8 cellular contexts compared by ENCODE assay signal in the genomic region with DNA sequence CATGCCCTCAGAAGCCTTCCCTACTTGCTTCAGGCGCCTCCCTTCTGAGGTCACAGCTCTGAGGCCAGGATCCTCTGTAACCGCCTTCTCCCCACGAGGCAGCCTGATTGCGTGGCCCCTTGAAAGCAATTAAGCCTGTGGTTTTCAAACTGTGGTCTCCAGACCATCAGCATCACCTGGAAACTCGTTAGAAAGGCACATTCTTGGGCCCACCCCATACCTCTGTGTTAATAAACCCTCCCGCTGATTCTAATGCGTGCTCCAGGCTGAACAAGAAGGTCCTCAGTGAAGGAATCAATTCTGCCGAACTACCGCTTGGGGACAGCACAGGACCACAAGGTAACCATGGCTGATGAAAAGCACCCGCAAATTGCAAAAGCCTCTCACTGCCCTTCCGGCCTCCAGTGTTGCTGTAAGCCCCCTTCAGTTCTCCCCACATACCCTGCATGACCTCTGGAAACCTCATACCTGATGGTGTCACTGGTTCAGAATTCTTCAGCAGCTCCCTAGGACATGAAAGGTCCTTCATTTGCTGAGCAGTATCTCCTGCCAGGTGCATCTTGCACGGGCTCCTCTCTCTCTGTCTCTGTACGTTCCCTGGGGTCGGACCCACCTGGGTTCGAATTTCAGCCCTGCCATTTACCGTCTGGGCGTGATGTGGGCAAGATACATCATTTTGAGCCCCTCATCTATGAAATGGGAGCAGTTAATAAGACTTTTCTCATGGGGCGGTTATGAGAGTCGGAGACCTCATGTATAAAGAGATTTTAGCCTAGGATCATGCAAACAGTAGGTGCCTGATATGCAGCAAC. TPM values are rescaled to one million over a fixed set of nuclear protein-coding genes. Genes with fewer than 3 reads are reported as not detected.
DNase-seq lines count a peak whose midpoint lies in the region; FAIRE-seq and TF ChIP-seq lines count a peak whose summit lies in the region.

No MANE protein-coding gene starts in this region.

- H3K36me3 ChIP-seq in fibroblast of lung (ENCODE audit: control insufficient read depth, insufficient read depth, low read length) (no peaks in the 10 kb centered on the region), stomach (no peaks in the 10 kb centered on the region)

- WGBS in stomach, 5 donors = 26 to 45% (median 28%) methylated on average over 15 to 19 of the region's 19 CpGs

- no peak overlapping the region for H2AFZ ChIP-seq in fibroblast of lung (ENCODE audit: low read length)

- H3K4me1 Mint-ChIP-seq in nephron = peaks cover 2% of the 10 kb centered on the region

- no peak for TF ChIP-seq POLR2A in stomach (IDR thresholded peaks at IDR 0.05)

- TF ChIP-seq CTCF in fibroblast of lung (conservative IDR thresholded peaks at IDR 0.05 in 1 of 2, IDR thresholded peaks at IDR 0.05 in 1 of 2; ENCODE audit: low read depth in 1 of 2, low read length in 2 of 2) (peak; percentile 99 to 100), nephron (IDR thresholded peaks at IDR 0.05; ENCODE audit: unreplicated experiment in 3 of 3) (peak; percentile 92 to 95 (median 93)), stomach (IDR thresholded peaks at IDR 0.05) (peak in 5 of 7 experiments; percentile 87 to 98 (median 92))

- FAIRE-seq in A204.1 (lab: Jason Lieb, UNC) = peak; percentile 56
- FAIRE-seq in GM18507 (lab: Jason Lieb, UNC) = peak; percentile 85

- DNase-seq in GM18507 (ENCODE audit: extremely low spot score, insufficient read length, low read depth) (peak; percentile 55), KG1 (lab: John Stamatoyannopoulos, UW) (peak; percentile 47), fibroblast of lung (ENCODE audit: low read depth in 2 of 2) (peak; percentile 75 to 93), stomach (peak; percentile 69)
- DNase-seq in activated T-cell treated with anti-CD3 and anti-CD28 coated beads, Interleukin-2, amount 50 U/mL, for 1 hour = peak; percentile 55

- no peak for TF ChIP-seq EP300 in stomach (IDR thresholded peaks at IDR 0.05)

- H3K27me3 Mint-ChIP-seq in nephron (ENCODE audit: low read depth) = peaks cover 33% of the 10 kb centered on the region

- H3K79me2 ChIP-seq in fibroblast of lung (ENCODE audit: control insufficient read depth, insufficient read depth, low read length) = no peaks in the 10 kb centered on the region

- no peaks in the 10 kb centered on the region for H3K9me3 Mint-ChIP-seq in nephron

- H3K27me3 ChIP-seq in fibroblast of lung (ENCODE audit: control insufficient read depth, insufficient read depth, low read length) (no peaks in the 10 kb centered on the region), stomach (peaks cover 0 to 16% (median 0%) of the 10 kb centered on the region in 3 donors)

- no peak overlapping the region for H3K9ac ChIP-seq in fibroblast of lung (ENCODE audit: insufficient read depth, low read length)

- H3K4me3 ChIP-seq in fibroblast of lung (replicated peaks in 1 of 4; ENCODE audit: control extremely low read depth in 1 of 4, insufficient read depth in 1 of 4, low read depth in 3 of 4, low read length in 4 of 4) (no peak overlapping the region), stomach (no peak overlapping the region)

- H3K27ac ChIP-seq in fibroblast of lung (ENCODE audit: insufficient read depth, low read length) (no peak overlapping the region), stomach (no peak overlapping the region)

- no peaks in the 10 kb centered on the region for H3K36me3 Mint-ChIP-seq in nephron (ENCODE audit: low read depth)

- no peaks in the 10 kb centered on the region for H3K9me3 ChIP-seq in fibroblast of lung (ENCODE audit: control insufficient read depth, insufficient read depth, low read depth, low read length)
- no peaks in the 10 kb centered on the region for H3K9me3 ChIP-seq in stomach

- no peak overlapping the region for H3K4me2 ChIP-seq in fibroblast of lung (ENCODE audit: extremely low read depth, insufficient read depth, low read length)

- no peak overlapping the region for H3K4me3 Mint-ChIP-seq in nephron

- H4K20me1 ChIP-seq in fibroblast of lung (ENCODE audit: control insufficient read depth, extremely low read depth, insufficient read depth, low read length) = no peaks in the 10 kb centered on the region

- intact Hi-C loops in stomach (cut with DNase I; ENCODE audit: low total_unique reads) = no loop called here

- H3K4me1 ChIP-seq in fibroblast of lung (ENCODE audit: control insufficient read depth, extremely low read depth, insufficient read depth, low read length) = peaks cover 8% of the 10 kb centered on the region
- peaks cover 5 to 23% (median 16%) of the 10 kb centered on the region in 4 donors for H3K4me1 ChIP-seq in stomach

- H3K27ac Mint-ChIP-seq in nephron = no peak overlapping the region

TF ChIP-seq in PFSK-1, 5 proteins besides CTCF, POLR2A, EP300 and RAD21:
- peak; percentile 51; the same call in 1 of the 2 replicates for TF ChIP-seq SIN3A (IDR thresholded peaks at IDR 0.05; ENCODE audit: borderline replicate concordance, insufficient read depth, low read length)
- TF ChIP-seq FOXP2 (optimal IDR thresholded peaks at IDR 0.05; ENCODE audit: borderline replicate concordance, extremely low read depth, extremely low read length, insufficient read depth) = peak; percentile 6
- TF ChIP-seq, protein P1, sequence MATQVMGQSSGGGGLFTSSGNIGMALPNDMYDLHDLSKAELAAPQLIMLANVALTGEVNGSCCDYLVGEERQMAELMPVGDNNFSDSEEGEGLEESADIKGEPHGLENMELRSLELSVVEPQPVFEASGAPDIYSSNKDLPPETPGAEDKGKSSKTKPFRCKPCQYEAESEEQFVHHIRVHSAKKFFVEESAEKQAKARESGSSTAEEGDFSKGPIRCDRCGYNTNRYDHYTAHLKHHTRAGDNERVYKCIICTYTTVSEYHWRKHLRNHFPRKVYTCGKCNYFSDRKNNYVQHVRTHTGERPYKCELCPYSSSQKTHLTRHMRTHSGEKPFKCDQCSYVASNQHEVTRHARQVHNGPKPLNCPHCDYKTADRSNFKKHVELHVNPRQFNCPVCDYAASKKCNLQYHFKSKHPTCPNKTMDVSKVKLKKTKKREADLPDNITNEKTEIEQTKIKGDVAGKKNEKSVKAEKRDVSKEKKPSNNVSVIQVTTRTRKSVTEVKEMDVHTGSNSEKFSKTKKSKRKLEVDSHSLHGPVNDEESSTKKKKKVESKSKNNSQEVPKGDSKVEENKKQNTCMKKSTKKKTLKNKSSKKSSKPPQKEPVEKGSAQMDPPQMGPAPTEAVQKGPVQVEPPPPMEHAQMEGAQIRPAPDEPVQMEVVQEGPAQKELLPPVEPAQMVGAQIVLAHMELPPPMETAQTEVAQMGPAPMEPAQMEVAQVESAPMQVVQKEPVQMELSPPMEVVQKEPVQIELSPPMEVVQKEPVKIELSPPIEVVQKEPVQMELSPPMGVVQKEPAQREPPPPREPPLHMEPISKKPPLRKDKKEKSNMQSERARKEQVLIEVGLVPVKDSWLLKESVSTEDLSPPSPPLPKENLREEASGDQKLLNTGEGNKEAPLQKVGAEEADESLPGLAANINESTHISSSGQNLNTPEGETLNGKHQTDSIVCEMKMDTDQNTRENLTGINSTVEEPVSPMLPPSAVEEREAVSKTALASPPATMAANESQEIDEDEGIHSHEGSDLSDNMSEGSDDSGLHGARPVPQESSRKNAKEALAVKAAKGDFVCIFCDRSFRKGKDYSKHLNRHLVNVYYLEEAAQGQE (IDR thresholded peaks at IDR 0.05; ENCODE audit: insufficient read depth in 1 of 2, low read depth in 2 of 2, low read length in 2 of 2) = no peak
TF ChIP-seq in PFSK-1: peak in this region for 2.

RNA-seq across cellular contexts. Expression of a gene that starts 39.9 kb away (rescaled TPM):
- polyA plus RNA-seq in PFSK-1 (2012; ENCODE audit: insufficient read length, low read depth) = 148 TPM
- total RNA-seq in fibroblast of lung (9.2 and 11.9 TPM in 2 replicates), stomach (10 to 100 TPM in 1 of 5 donors, 1 to 10 TPM in 3, not detected in 1; 3.1 to 50.4 (median 6.1) TPM)
- polyA plus RNA-seq in fibroblast of lung (2.5 and 3.0 TPM in 2 replicates), stomach (10 to 100 TPM; 15.4 to 39.2 (median 30.2) TPM)
- 7.2 and 11.8 TPM in 2 replicates for polyA plus RNA-seq in fibroblast of lung (2012)
- polyA minus RNA-seq in fibroblast of lung (ENCODE audit: low replicate concordance) = 4.9 and 8.8 TPM in 2 replicates
